In the genomic region with DNA sequence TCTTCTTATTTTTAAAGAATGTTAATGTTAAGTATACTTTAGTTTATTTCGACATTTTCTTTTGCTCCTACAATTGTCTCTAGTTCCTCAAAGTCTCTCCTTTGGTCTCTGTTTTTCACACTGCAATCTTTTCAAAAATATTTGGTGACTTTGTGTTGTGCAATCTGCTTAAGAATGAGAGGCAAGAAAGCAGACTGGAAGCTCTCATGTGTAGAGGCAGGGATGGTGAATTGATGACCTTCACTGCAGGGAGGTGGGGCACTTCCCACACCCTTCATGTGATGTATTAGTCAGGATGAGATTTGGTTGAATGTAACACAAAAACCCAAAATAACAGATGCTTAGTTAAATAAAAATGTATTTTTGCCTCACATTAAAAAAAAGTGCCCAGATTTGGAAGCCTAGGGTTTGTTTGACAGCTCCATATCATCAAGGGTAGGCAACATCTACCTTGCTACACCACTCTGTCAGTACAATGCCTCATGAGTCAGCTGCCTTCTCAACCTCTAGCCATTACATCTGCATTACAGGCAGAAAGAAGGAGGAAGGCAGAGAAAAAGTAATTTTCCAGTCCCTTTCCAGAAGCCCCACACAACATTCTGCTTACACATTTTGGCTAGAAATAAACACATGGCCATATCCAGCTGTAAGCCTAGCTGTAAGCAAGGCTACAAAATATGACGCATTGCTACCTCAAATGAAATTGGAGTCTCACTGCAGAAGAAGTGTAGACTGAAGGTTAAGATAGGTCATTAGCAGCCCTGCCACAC, we compare ENCODE assay signal across 1 cellular context.
TF ChIP-seq lines count a peak whose summit lies in the region.

No MANE protein-coding gene starts in this region.

TF ChIP-seq in GM23338, 12 proteins besides CTCF, POLR2A, EP300 and RAD21 (continued from another document):
- TF ChIP-seq ZNF462 (CRISPR knock-in tag; IDR thresholded peaks at IDR 0.05), result no peak
- no peak for TF ChIP-seq EZH2phosphoT487 (IDR thresholded peaks at IDR 0.05; ENCODE audit: unreplicated experiment)
- no peak for TF ChIP-seq REST (IDR thresholded peaks at IDR 0.05; ENCODE audit: unreplicated experiment)
- no peak for TF ChIP-seq CREB1 (CRISPR knock-in tag; IDR thresholded peaks at IDR 0.05; ENCODE audit: low read depth)
- TF ChIP-seq STAT1 (IDR thresholded peaks at IDR 0.05; ENCODE audit: unreplicated experiment), result no peak
- TF ChIP-seq NANOG (IDR thresholded peaks at IDR 0.05; ENCODE audit: borderline replicate concordance), result no peak
- TF ChIP-seq EZH2 (IDR thresholded peaks at IDR 0.05; ENCODE audit: low read depth, unreplicated experiment), result no peak
- no peak for TF ChIP-seq ETS1 (IDR thresholded peaks at IDR 0.05)
- TF ChIP-seq ZNF114 (CRISPR knock-in tag; IDR thresholded peaks at IDR 0.05), result no peak
- no peak for TF ChIP-seq JUNB (IDR thresholded peaks at IDR 0.05; ENCODE audit: unreplicated experiment)
- no peak for TF ChIP-seq POLR2AphosphoS5 (IDR thresholded peaks at IDR 0.05; ENCODE audit: low read depth)
